Comparison of ENCODE assay signal across 25 cellular contexts in the genomic region with DNA sequence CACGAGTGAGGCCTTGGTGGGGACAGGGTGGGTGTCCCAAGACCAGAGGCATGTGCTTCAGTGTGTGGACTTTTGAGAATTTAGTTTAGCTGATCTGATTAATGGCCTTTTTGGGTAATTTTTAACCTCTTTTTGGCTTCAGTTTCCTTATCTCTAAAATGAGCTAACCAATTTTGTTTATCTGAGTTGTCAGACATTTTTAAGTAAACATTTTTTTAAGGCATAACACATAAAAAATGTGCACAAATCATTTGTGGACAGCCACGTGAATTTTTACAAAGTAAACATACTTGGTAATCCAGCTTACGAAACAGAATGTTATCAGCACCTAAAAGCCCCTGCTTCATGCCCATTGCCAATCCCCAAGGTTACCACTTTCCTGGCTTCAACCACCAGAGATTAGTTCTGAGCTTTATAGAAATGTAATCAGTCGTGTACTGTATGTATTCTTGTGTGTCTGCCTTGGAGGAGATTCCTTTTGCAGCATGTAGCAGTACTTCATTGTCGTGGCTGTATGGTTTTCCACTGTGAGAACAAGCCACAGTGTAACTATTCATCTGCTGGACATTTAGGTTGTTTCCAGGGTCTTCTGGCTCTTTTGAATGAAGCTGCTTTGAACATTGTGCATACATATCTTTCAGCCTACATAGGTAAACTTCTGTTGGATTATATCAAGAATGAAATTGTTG. TPM values are rescaled to one million over a fixed set of nuclear protein-coding genes. Genes with fewer than 3 reads are reported as not detected.
DNase-seq lines count a peak whose midpoint lies in the region; ATAC-seq, FAIRE-seq and TF ChIP-seq lines count a peak whose summit lies in the region.
"Had no signal": no experiment of that assay in that cellular context is flagged by ENCODE, and none has a peak within 500 bp of the region (broad histone marks: within the 10 kb centered on the region; RNA-seq: fewer than 3 reads in every experiment).

No MANE protein-coding gene starts in this region.

- no peaks in the 10 kb centered on the region for H3F3A ChIP-seq in GM23338 (replicated peaks; ENCODE audit: low read depth)

- no peaks in the 10 kb centered on the region for H3K36me3 Mint-ChIP-seq in GM23338 (ENCODE audit: low read depth)
- H3K36me3 Mint-ChIP-seq in activated naive CD4-positive, alpha-beta T cell treated with anti-CD3 and anti-CD28 coated beads, Interleukin-2, amount 10 ng/mL, durations not matched to agents 7 days and 5 days = no peaks in the 10 kb centered on the region

- BruUV-seq in IMR-90 (replicated peaks; lab: Mats Ljungman, UMichigan) (no TSS peak), K562 (replicated peaks; lab: Mats Ljungman, UMichigan) (no TSS peak)

- no peak for TF ChIP-seq POLR2A in IMR-90 (IDR thresholded peaks at IDR 0.05; ENCODE audit: low read depth, low read length)
- TF ChIP-seq POLR2A in K562 (conservative IDR thresholded peaks at IDR 0.05) = no peak

- H2BK15ac ChIP-seq in IMR-90 (ENCODE audit: low read depth, low read length) = no peak overlapping the region
- H2BK15ac ChIP-seq in mesenchymal stem cell (ENCODE audit: low read depth, poor library complexity, severe bottlenecking) = no peak overlapping the region

- H4K91ac ChIP-seq in IMR-90 (ENCODE audit: insufficient read depth, low read depth, low read length) (no peak overlapping the region), mesenchymal stem cell (ENCODE audit: low read length) (no peak overlapping the region)

- no peak overlapping the region for H3K4ac ChIP-seq in IMR-90 (ENCODE audit: low read depth, low read length)
- H3K4ac ChIP-seq in mesenchymal stem cell (ENCODE audit: low read depth in 1 of 2, low read length in 2 of 2) = no peak overlapping the region

- peaks cover 9% of the 10 kb centered on the region for H3K4me1 Mint-ChIP-seq in GM23338
- H3K4me1 Mint-ChIP-seq in activated naive CD4-positive, alpha-beta T cell treated with anti-CD3 and anti-CD28 coated beads, Interleukin-2, amount 10 ng/mL, durations not matched to agents 7 days and 5 days = peaks cover 3% of the 10 kb centered on the region

- no peak overlapping the region for H3K9ac ChIP-seq in IMR-90 (ENCODE audit: low read depth, low read length)
- H3K9ac ChIP-seq in K562 (ENCODE audit: insufficient read depth in 1 of 2, low read depth in 2 of 2, low read length in 2 of 2) = no peak overlapping the region
- no peak overlapping the region for H3K9ac ChIP-seq in mesenchymal stem cell (ENCODE audit: low read length)
- no peak overlapping the region for H3K9ac ChIP-seq in Karpas-422 (ENCODE audit: low read length)
- H3K9ac ChIP-seq: BLaER1 treated with 17β-estradiol and CSF1 and Interleukin-3, amounts not matched to agents 10 nM and 100 nM had no signal

- POLR2A ChIA-PET in IMR-90 (lab: Charles Lee; ENCODE audit: unreplicated experiment) = interaction anchor here (0.6 kb wide), 2 partner anchors 9 to 10 kb away, joined by 3 read pairs; partner anchors contain the start of gene INO80C
- POLR2A ChIA-PET in K562 (lab: Yijun Ruan, JAX) = interaction anchor here (0.6 to 3.2 kb wide), 2 partner anchors 9 to 313 kb away, joined by 3 to 16 read pairs; partner anchors contain the start of gene INO80C

- H2BK5ac ChIP-seq in IMR-90 (ENCODE audit: low read depth, low read length, poor library complexity, severe bottlenecking) (no peak overlapping the region), mesenchymal stem cell (ENCODE audit: low read depth, low read length, poor library complexity, severe bottlenecking) (no peak overlapping the region)

- no peaks in the 10 kb centered on the region for H3K79me1 ChIP-seq in IMR-90 (ENCODE audit: low read depth in 1 of 2, low read length in 2 of 2)
- peaks cover 2% of the 10 kb centered on the region for H3K79me1 ChIP-seq in mesenchymal stem cell (replicated peaks; ENCODE audit: low read length, poor library complexity, severe bottlenecking)

- no peak overlapping the region for H4K5ac ChIP-seq in IMR-90 (ENCODE audit: low read depth, low read length)

- H3K4me3 ChIP-seq in IMR-90 (ENCODE audit: insufficient read depth, low read depth, low read length) = no peak overlapping the region
- H3K4me3 ChIP-seq in K562 = no peak overlapping the region
- no peak overlapping the region for H3K4me3 ChIP-seq in fibroblast of villous mesenchyme (ENCODE audit: low read depth, low read length)
- no peak overlapping the region for H3K4me3 ChIP-seq in mesenchymal stem cell (ENCODE audit: insufficient read depth in 1 of 2, low read depth in 1 of 2, low read length in 2 of 2)
- H3K4me3 ChIP-seq in GM23338 = no peak overlapping the region
- H3K4me3 ChIP-seq in Karpas-422 (ENCODE audit: low read length) = no peak overlapping the region
- H3K4me3 ChIP-seq: BLaER1 treated with 17β-estradiol and CSF1 and Interleukin-3, amounts not matched to agents 10 nM and 100 nM; SJCRH30 had no signal

- H3K9me2 ChIP-seq in GM23338 (ENCODE audit: insufficient read depth) (no peaks in the 10 kb centered on the region), Karpas-422 (replicated peaks; ENCODE audit: insufficient read depth, low read length) (no peaks in the 10 kb centered on the region)

- H3K9me3 ChIP-seq in IMR-90 (ENCODE audit: control insufficient read depth, insufficient read depth, low read length) (no peaks in the 10 kb centered on the region), K562 (replicated peaks; ENCODE audit: control insufficient read depth, insufficient read depth, low read depth, low read length) (no peaks in the 10 kb centered on the region), mesenchymal stem cell (ENCODE audit: control insufficient read depth, low read length) (no peaks in the 10 kb centered on the region), Karpas-422 (ENCODE audit: low read length) (no peaks in the 10 kb centered on the region)
- H3K9me3 ChIP-seq: SJCRH30 had no signal

- H3K27ac ChIP-seq in IMR-90 (ENCODE audit: insufficient read depth, low read length) (no peak overlapping the region), K562 (ENCODE audit: extremely low read depth, low read depth, low read length) (no peak overlapping the region), mesenchymal stem cell (ENCODE audit: low read length, poor library complexity, severe bottlenecking) (no peak overlapping the region), GM23338 (ENCODE audit: low read depth) (no peak overlapping the region), Karpas-422 (ENCODE audit: low read length) (no peak overlapping the region)
- H3K27ac ChIP-seq: BLaER1 treated with 17β-estradiol and CSF1 and Interleukin-3, amounts not matched to agents 10 nM and 100 nM; HL-60; SJCRH30 had no signal

- no peak overlapping the region for H3K4me3 Mint-ChIP-seq in GM23338
- H3K4me3 Mint-ChIP-seq in activated naive CD4-positive, alpha-beta T cell treated with anti-CD3 and anti-CD28 coated beads, Interleukin-2, amount 10 ng/mL, durations not matched to agents 7 days and 5 days = no peak overlapping the region
- H3K4me3 Mint-ChIP-seq: CD4-positive, alpha-beta T cell had no signal

- H3K79me2 ChIP-seq in K562 (ENCODE audit: control insufficient read depth, insufficient read depth, low read length) = no peaks in the 10 kb centered on the region
- no peaks in the 10 kb centered on the region for H3K79me2 ChIP-seq in GM23338 (replicated peaks; ENCODE audit: insufficient read depth)
- H3K79me2 ChIP-seq in Karpas-422 (ENCODE audit: low read length) = no peaks in the 10 kb centered on the region

- H3K27ac Mint-ChIP-seq in GM23338 = no peak overlapping the region
- no peak overlapping the region for H3K27ac Mint-ChIP-seq in activated naive CD4-positive, alpha-beta T cell treated with anti-CD3 and anti-CD28 coated beads, Interleukin-2, amount 10 ng/mL, durations not matched to agents 7 days and 5 days
- H3K27ac Mint-ChIP-seq: CD4-positive, alpha-beta T cell had no signal

- no peak overlapping the region for H2AK5ac ChIP-seq in IMR-90 (ENCODE audit: low read depth, low read length)
- peak overlapping the region; percentile 50 for H2AK5ac ChIP-seq in mesenchymal stem cell (ENCODE audit: low read length, severe bottlenecking)

- H3K4me1 ChIP-seq in IMR-90 (ENCODE audit: control insufficient read depth, insufficient read depth, low read length) (peaks cover 4% of the 10 kb centered on the region; the same call in 1 of the 2 replicates), K562 (replicated peaks in 1 of 2; ENCODE audit: control insufficient read depth in 2 of 2, insufficient read depth in 2 of 2, low read length in 2 of 2) (peaks cover 3 to 31% of the 10 kb centered on the region in 2 experiments), mesenchymal stem cell (ENCODE audit: control insufficient read depth, insufficient read depth, low read depth, low read length) (peaks cover 5% of the 10 kb centered on the region), GM23338 (ENCODE audit: insufficient read depth) (no peaks in the 10 kb centered on the region), Karpas-422 (ENCODE audit: low read length) (peaks cover 50% of the 10 kb centered on the region)
- H3K4me1 ChIP-seq: SJCRH30 had no signal

- FAIRE-seq in K562 (lab: Jason Lieb, UNC) = no peak
- FAIRE-seq: A204.1, GM12891 had no signal

- H3K18ac ChIP-seq in IMR-90 (ENCODE audit: low read depth, low read length) (no peak overlapping the region), mesenchymal stem cell (ENCODE audit: low read depth in 1 of 2, low read length in 2 of 2) (no peak overlapping the region)

- H3K56ac ChIP-seq in IMR-90 (ENCODE audit: extremely low read depth, insufficient read depth, low read length) = no peak overlapping the region

- TF ChIP-seq RAD21 in IMR-90 (IDR thresholded peaks at IDR 0.05; ENCODE audit: low read length) (no peak), K562 (CRISPR knock-in tag; conservative IDR thresholded peaks at IDR 0.05 in 1 of 2, IDR thresholded peaks at IDR 0.05 in 1 of 2) (no peak)

- no peaks in the 10 kb centered on the region for H4K20me1 ChIP-seq in IMR-90 (ENCODE audit: insufficient read depth, low read length)
- H4K20me1 ChIP-seq in K562 (replicated peaks; ENCODE audit: control insufficient read depth, insufficient read depth, low read length) = no peaks in the 10 kb centered on the region
- H4K20me1 ChIP-seq in GM23338 (replicated peaks; ENCODE audit: insufficient read depth) = no peaks in the 10 kb centered on the region
- H4K20me1 ChIP-seq in Karpas-422 (ENCODE audit: insufficient read depth, low read depth, low read length) = no peaks in the 10 kb centered on the region
- H4K20me1 ChIP-seq: BLaER1 treated with 17β-estradiol and CSF1 and Interleukin-3, amounts not matched to agents 10 nM and 100 nM had no signal

- no peak overlapping the region for H2BK12ac ChIP-seq in mesenchymal stem cell (ENCODE audit: low read length in 2 of 2)

- peak overlapping the region; percentile 29; the same call in 1 of the 2 replicates for H2BK20ac ChIP-seq in IMR-90 (ENCODE audit: low read depth, low read length)

- H3K23ac ChIP-seq in IMR-90 (ENCODE audit: low read depth, low read length) = 0 out of 2 replicates have a peak overlapping the region, but pooled peaks have one; percentile 29
- no peak overlapping the region for H3K23ac ChIP-seq in mesenchymal stem cell (ENCODE audit: low read length in 2 of 2)

- H3K4me2 ChIP-seq in IMR-90 (ENCODE audit: low read depth, low read length) (no peak overlapping the region; the same call in 1 of the 2 replicates), K562 (ENCODE audit: insufficient read depth, low read length) (no peak overlapping the region; the same call in 1 of the 2 replicates), mesenchymal stem cell (ENCODE audit: low read length, poor library complexity, severe bottlenecking) (no peak overlapping the region), GM23338 (no peak overlapping the region), Karpas-422 (ENCODE audit: low read depth, low read length, poor library complexity, severe bottlenecking) (no peak overlapping the region)
- H3K4me2 ChIP-seq: BLaER1 treated with 17β-estradiol and CSF1 and Interleukin-3, amounts not matched to agents 10 nM and 100 nM had no signal

- H2BK120ac ChIP-seq in IMR-90 (ENCODE audit: low read depth, low read length) = no peak overlapping the region; the same call in 1 of the 2 replicates
- H2BK120ac ChIP-seq in mesenchymal stem cell (ENCODE audit: low read depth, low read length) = no peak overlapping the region

- H3K36me3 ChIP-seq in IMR-90 (ENCODE audit: control insufficient read depth, insufficient read depth, low read length) = no peaks in the 10 kb centered on the region
- no peaks in the 10 kb centered on the region for H3K36me3 ChIP-seq in K562 (ENCODE audit: control insufficient read depth, insufficient read depth, low read length)
- H3K36me3 ChIP-seq in mesenchymal stem cell (ENCODE audit: control insufficient read depth in 1 of 2, insufficient read depth in 2 of 2, low read depth in 1 of 2, low read length in 2 of 2) = no peaks in the 10 kb centered on the region
- H3K36me3 ChIP-seq in GM23338 (ENCODE audit: insufficient read depth) = no peaks in the 10 kb centered on the region
- peaks cover 6% of the 10 kb centered on the region; the same call in 1 of the 2 replicates for H3K36me3 ChIP-seq in Karpas-422 (ENCODE audit: insufficient read depth, low read length)
- H3K36me3 ChIP-seq: BLaER1 treated with 17β-estradiol and CSF1 and Interleukin-3, amounts not matched to agents 10 nM and 100 nM; SJCRH30 had no signal

- H2AFZ ChIP-seq in IMR-90 (replicated peaks; ENCODE audit: low read length, poor library complexity) (no peak overlapping the region), K562 (ENCODE audit: low read depth, low read length) (peak overlapping the region; percentile 33; the same call in 1 of the 2 replicates), mesenchymal stem cell (ENCODE audit: low read depth, low read length) (no peak overlapping the region), GM23338 (no peak overlapping the region), Karpas-422 (ENCODE audit: low read length) (no peak overlapping the region)

- H3K27me3 Mint-ChIP-seq in GM23338 (ENCODE audit: insufficient read depth, low read depth, poor library complexity) = no peaks in the 10 kb centered on the region
- peaks cover 10% of the 10 kb centered on the region for H3K27me3 Mint-ChIP-seq in activated naive CD4-positive, alpha-beta T cell treated with anti-CD3 and anti-CD28 coated beads, Interleukin-2, amount 10 ng/mL, durations not matched to agents 7 days and 5 days
- H3K27me3 Mint-ChIP-seq: CD4-positive, alpha-beta T cell had no signal

- in situ Hi-C loops in IMR-90 (cut with MboI; ENCODE audit: low sequenced_read_pairs) = no loop called here
- in situ Hi-C loops in K562 (cut with MboI) = no loop called here

- no peak overlapping the region for H4K8ac ChIP-seq in IMR-90 (ENCODE audit: low read depth in 2 of 2, low read length in 2 of 2)
- H4K8ac ChIP-seq in mesenchymal stem cell (ENCODE audit: low read length) = no peak overlapping the region

- H3K9me1 ChIP-seq in IMR-90 (ENCODE audit: insufficient read depth, low read length) = no peaks in the 10 kb centered on the region
- H3K9me1 ChIP-seq in K562 (ENCODE audit: control insufficient read depth, insufficient read depth, low read length) = no peaks in the 10 kb centered on the region

- TF ChIP-seq CTCF in IMR-90 (conservative IDR thresholded peaks at IDR 0.05; ENCODE audit: low read depth, low read length) (no peak), K562 (IDR thresholded peaks at IDR 0.05 in 2 of 3, conservative IDR thresholded peaks at IDR 0.05 in 1 of 3; ENCODE audit: insufficient read depth in 2 of 3, low read depth in 1 of 3, low read length in 3 of 3) (no peak), fibroblast of villous mesenchyme (IDR thresholded peaks at IDR 0.05; ENCODE audit: insufficient read depth, low read depth, low read length) (no peak), GM23338 (conservative IDR thresholded peaks at IDR 0.05; ENCODE audit: low read depth in 2 of 2) (no peak)

- dilution Hi-C loops in IMR-90 (cut with HindIII; ENCODE audit: low sequenced_read_pairs, unreplicated experiment) = no loop called here

- H3K14ac ChIP-seq in IMR-90 (replicated peaks; ENCODE audit: low read depth, low read length) (no peak overlapping the region), mesenchymal stem cell (ENCODE audit: low read length in 2 of 2) (no peak overlapping the region)

- no peak overlapping the region for H2AK9ac ChIP-seq in IMR-90 (replicated peaks; ENCODE audit: low read depth, low read length, poor library complexity)

- peak; percentile 69 for TF ChIP-seq EP300 in K562 (IDR thresholded peaks at IDR 0.05; ENCODE audit: low read length)

- ATAC-seq in IMR-90 (ENCODE audit: low read depth) (peak; percentile 42; the same call in 1 of the 2 replicates), K562 (no peak), GM23338 (no peak)
- ATAC-seq: HCT116, PC-3, Right ventricle myocardium inferior had no signal

- no CpG with 5 or more reads among the region's 5 CpGs for WGBS in IMR-90 (ENCODE audit: extremely low coverage in 2 of 2, insufficient read length in 1 of 2), 2 experiments
- WGBS in K562 (ENCODE audit: insufficient coverage, low coverage, missing lambda C conversion rate) = 4% methylated on average over 5 of the region's 5 CpGs
- 41% methylated on average over 5 of the region's 5 CpGs for WGBS in mesenchymal stem cell

- peaks cover 21% of the 10 kb centered on the region for H3K27me3 ChIP-seq in IMR-90 (ENCODE audit: control insufficient read depth, insufficient read depth, low read length)
- no peaks in the 10 kb centered on the region; a peak in 1 of 5 replicates for H3K27me3 ChIP-seq in K562 (ENCODE audit: control insufficient read depth in 2 of 2, insufficient read depth in 2 of 2, low read length in 2 of 2)
- H3K27me3 ChIP-seq in mesenchymal stem cell (ENCODE audit: control insufficient read depth in 1 of 2, insufficient read depth in 1 of 2, low read length in 2 of 2) = peaks cover 0 to 3% of the 10 kb centered on the region in 2 experiments
- no peaks in the 10 kb centered on the region for H3K27me3 ChIP-seq in GM23338 (ENCODE audit: insufficient read depth)
- no peaks in the 10 kb centered on the region for H3K27me3 ChIP-seq in Karpas-422 (ENCODE audit: low read length)
- H3K27me3 ChIP-seq: BLaER1 treated with 17β-estradiol and CSF1 and Interleukin-3, amounts not matched to agents 10 nM and 100 nM; SJCRH30 had no signal

- DNase-seq in IMR-90 (no peak), K562 (ENCODE audit: extremely low read depth in 1 of 4, low spot score in 3 of 4) (no peak), fibroblast of villous mesenchyme (ENCODE audit: low read depth) (peak; percentile 95), mesenchymal stem cell (peak; percentile 23), GM23338 (ENCODE audit: low spot score) (no peak), Karpas-422 (no peak), UCSD-AML1 (lab: John Stamatoyannopoulos, UW; ENCODE audit: unreplicated experiment) (no peak)
- DNase-seq in activated naive CD4-positive, alpha-beta T cell treated with anti-CD3 and anti-CD28 coated beads, Interleukin-2, amount 10 ng/mL, durations not matched to agents 7 days and 5 days = no peak
- DNase-seq: AML-193; CD4-positive, alpha-beta T cell; DMS79; EL; GDM1; NCI-H2029; NCI-H446; NCI-H524 treated with DMSO at 0.1 percent for 48 hours; NCI-H774; PC-3; SJCRH30 had no signal

- CTCF ChIA-PET in IMR-90 (lab: Yijun Ruan, JAX) (interaction anchor here (1.1 kb wide), 1 partner anchor 9 kb away, joined by 3 read pairs; no protein-coding TSS in a partner anchor), K562 (lab: Yijun Ruan, JAX; ENCODE audit: low intra/inter-chr PET ratio) (no interaction called here)
- CTCF ChIA-PET in activated naive CD4-positive, alpha-beta T cell treated with anti-CD3 and anti-CD28 coated beads, Interleukin-2, amount 10 ng/mL, durations not matched to agents 7 days and 5 days (lab: Charles Lee) = no interaction called here

- H3K9me3 Mint-ChIP-seq in GM23338 = no peaks in the 10 kb centered on the region
- H3K9me3 Mint-ChIP-seq in activated naive CD4-positive, alpha-beta T cell treated with anti-CD3 and anti-CD28 coated beads, Interleukin-2, amount 10 ng/mL, durations not matched to agents 7 days and 5 days = no peaks in the 10 kb centered on the region
- H3K9me3 Mint-ChIP-seq: CD4-positive, alpha-beta T cell had no signal

- intact Hi-C loops in IMR-90 (cut with micrococcal nuclease) = no loop called here
- intact Hi-C loops in K562 (cut with micrococcal nuclease) = no loop called here

RNA-seq across cellular contexts. Expression of gene INO80C, which starts 8.4 kb away (rescaled TPM):
- total RNA-seq in IMR-90 (2012; rRNA removed) (4.4 and 5.6 TPM in 2 replicates), K562 (2014; rRNA removed) (14.3 and 19.8 TPM in 2 replicates), K562 (2014; rRNA removed; fragmentation: Illumina TruSeq; extraction: Trizol) (21.4 and 21.6 TPM in 2 replicates), K562 (2015; rRNA removed; fragmentation: Illumina TruSeq; extraction: Trizol) (18.8 and 19.2 TPM in 2 replicates), K562 (2021) (42.1 and 46.6 TPM in 2 replicates), fibroblast of villous mesenchyme (4.8 and 5.6 TPM in 2 replicates)
- polyA plus RNA-seq in IMR-90 (2012; rRNA removed) (16.2 and 17.1 TPM in 2 replicates), K562 (2011; rRNA removed) (33.6 and 34.8 TPM in 2 replicates), K562 (2014; fragmentation: Illumina TruSeq; extraction: Trizol) (46.6 and 49.8 TPM in 2 replicates), K562 (2014; fragmentation: Nextera tagmentation; extraction: Ambion mirVana) (10 to 100 TPM; 51.3 to 53.3 TPM), K562 (2014; rRNA removed) (35.3 and 52.2 TPM in 2 replicates), GM23338 (2016; fragmentation: Nextera tagmentation; extraction: Ambion mirVana) (52.3 and 52.8 TPM in 2 replicates)
- polyA plus RNA-seq in IMR-90 (2012; cell fraction: cytosol; rRNA removed) = 9.3 and 9.6 TPM in 2 replicates
- 10.3 and 25.5 TPM in 2 replicates for polyA plus RNA-seq in IMR-90 (2012; cell fraction: nucleus; rRNA removed; ENCODE audit: low replicate concordance)
- 9.7 and 20.7 TPM in 2 replicates for total RNA-seq in K562 (2011; cell fraction: chromatin; rRNA removed; ENCODE audit: low replicate concordance)
- 18.0 and 20.5 TPM in 2 replicates for total RNA-seq in K562 (2011; cell fraction: nucleolus; rRNA removed)
- 18.2 and 19.3 TPM in 2 replicates for total RNA-seq in K562 (2011; cell fraction: nucleoplasm; rRNA removed)
- 27.0 and 27.2 TPM in 2 replicates for polyA plus RNA-seq in K562 (2011; cell fraction: cytosol; rRNA removed)
- 22.8 and 24.3 TPM in 2 replicates for polyA plus RNA-seq in K562 (2011; cell fraction: nucleus; rRNA removed)
- 25.2 and 34.8 TPM in 2 replicates for polyA plus RNA-seq in K562 (2012)
- 13.7 and 16.1 TPM in 2 replicates for polyA minus RNA-seq in K562 (2011; rRNA and poly(A)+ RNA removed)
- 7.3 and 9.1 TPM in 2 replicates for polyA minus RNA-seq in K562 (2011; cell fraction: cytosol; rRNA and poly(A)+ RNA removed)
- 10.4 and 14.7 TPM in 2 replicates for polyA minus RNA-seq in K562 (2011; cell fraction: nucleus; rRNA and poly(A)+ RNA removed)
- 22.5 TPM for polyA plus RNA-seq in mesenchymal stem cell (2013, experiment 1 of 2)
- 22.2 TPM for polyA plus RNA-seq in mesenchymal stem cell (2013, experiment 2 of 2)
- 16.3 and 22.6 TPM in 2 replicates for total RNA-seq in GM23338 (2014; rRNA removed; shearing (Covaris generic))
- total RNA-seq in Karpas-422 (2014; rRNA removed; shearing (Covaris generic); ENCODE audit: low replicate concordance) = 83.4 and 108 TPM in 2 replicates

Comparison
In these comparisons a context has a peak if more than half of its experiments do, and no peak if none do; other contexts are left out.
1. DNase-seq: peak in fibroblast of villous mesenchyme (single experiment) and mesenchymal stem cell (single experiment); none in IMR-90 (single experiment), K562 (0 of 4), GM23338 (single experiment), Karpas-422 (single experiment), UCSD-AML1 (single experiment) and activated naive CD4-positive, alpha-beta T cell treated with anti-CD3 and anti-CD28 coated beads, Interleukin-2, amount 10 ng/mL, durations not matched to agents 7 days and 5 days (single experiment).